19 cellular contexts compared by ENCODE assay signal in genomic region chr6:35028781-35029180, GRCh38.
DNase-seq lines count a peak whose midpoint lies in the region; ATAC-seq and TF ChIP-seq lines count a peak whose summit lies in the region.
"Had no signal": no experiment of that assay in that cellular context is flagged by ENCODE, and none has a peak within 500 bp of the region (broad histone marks: within the 10 kb centered on the region; RNA-seq: fewer than 3 reads in every experiment).

No MANE protein-coding gene starts in this region.

- no peak overlapping the region for H2BK20ac ChIP-seq in IMR-90 (ENCODE audit: low read depth, low read length)

- TF ChIP-seq CTCF in IMR-90 (conservative IDR thresholded peaks at IDR 0.05; ENCODE audit: low read depth, low read length) (no peak), chondrocyte (IDR thresholded peaks at IDR 0.05) (no peak), thyroid gland (IDR thresholded peaks at IDR 0.05) (no peak)

- no peak overlapping the region for H3K14ac ChIP-seq in IMR-90 (replicated peaks; ENCODE audit: low read depth, low read length)

- DNase-seq in IMR-90 (no peak), chondrocyte (ENCODE audit: low spot score) (no peak), midbrain (lab: John Stamatoyannopoulos, UW) (peak; percentile 10), thyroid gland (no peak), germinal center (ENCODE audit: low spot score) (no peak), G401 (ENCODE audit: low spot score) (no peak), KBM-7 (no peak)
- DNase-seq: CD4-positive, alpha-beta memory T cell; DND-41; GDM1; MV-4-11; NCI-H1417; NCI-H187 treated with DMSO at 0.1 percent for 48 hours; NCI-H526 treated with DMSO at 0.1 percent for 48 hours; NK-92 treated with Interleukin-12 subunit alpha and Interleukin-12 subunit beta, amount 100 ng/mL, for 24 hours; SIG-M5 had no signal

- peak overlapping the region; percentile 50 for H3K27ac Mint-ChIP-seq in chondrocyte (ENCODE audit: unreplicated experiment)

- peaks cover 5 to 21% of the 10 kb centered on the region in 2 experiments; a peak in 3 of 4 replicates for H3K79me1 ChIP-seq in IMR-90 (ENCODE audit: low read depth in 1 of 2, low read length in 2 of 2)

- H2BK15ac ChIP-seq in IMR-90 (ENCODE audit: low read depth, low read length): no peak overlapping the region

- H3K4me1 Mint-ChIP-seq in chondrocyte (ENCODE audit: low read depth): peaks cover 55% of the 10 kb centered on the region

- H3K4me3 ChIP-seq in IMR-90 (ENCODE audit: insufficient read depth, low read depth, low read length) (no peak overlapping the region), thyroid gland (replicated peaks in 1 of 3) (no peak overlapping the region)
- H3K4me3 ChIP-seq: GM12878, GM23338, K562 had no signal

- H3K4ac ChIP-seq in IMR-90 (ENCODE audit: low read depth, low read length): no peak overlapping the region

- H3K27me3 ChIP-seq in IMR-90 (ENCODE audit: control insufficient read depth, insufficient read depth, low read length) (no peaks in the 10 kb centered on the region), thyroid gland (no peaks in the 10 kb centered on the region)

- peak; percentile 12; the same call in 1 of the 2 replicates for ATAC-seq in IMR-90 (ENCODE audit: low read depth)
- ATAC-seq: GM12878, GM23338, K562 had no signal

- intact Hi-C loops in IMR-90 (cut with micrococcal nuclease) (no loop called here), thyroid gland (cut with DNase I) (no loop called here)

- H3K9me3 Mint-ChIP-seq in chondrocyte (ENCODE audit: low read depth): no peaks in the 10 kb centered on the region
- H3K9me3 Mint-ChIP-seq: CD4-positive, alpha-beta memory T cell; GM23338 had no signal

- POLR2A ChIA-PET in IMR-90 (lab: Charles Lee; ENCODE audit: unreplicated experiment): no interaction called here

- H3K36me3 Mint-ChIP-seq in chondrocyte (ENCODE audit: low read depth): peaks cover 8% of the 10 kb centered on the region

- no peak overlapping the region for H2AFZ ChIP-seq in IMR-90 (replicated peaks; ENCODE audit: low read length, poor library complexity)
- H2AFZ ChIP-seq: GM23338 had no signal

- H3K4me1 ChIP-seq in IMR-90 (ENCODE audit: control insufficient read depth, insufficient read depth, low read length) (peaks cover 16% of the 10 kb centered on the region), thyroid gland (peaks cover 25 to 48% of the 10 kb centered on the region in 2 donors)

- H3K9me3 ChIP-seq in IMR-90 (ENCODE audit: control insufficient read depth, insufficient read depth, low read length) (no peaks in the 10 kb centered on the region), thyroid gland (no peaks in the 10 kb centered on the region)

- no peak overlapping the region for H2AK9ac ChIP-seq in IMR-90 (replicated peaks; ENCODE audit: low read depth, low read length, poor library complexity)

- H3K18ac ChIP-seq in IMR-90 (ENCODE audit: low read depth, low read length): no peak overlapping the region

- in situ Hi-C loops in IMR-90 (cut with MboI; ENCODE audit: low sequenced_read_pairs): no loop called here
- in situ Hi-C loops in G401 (cut with HindIII; ENCODE audit: low sequenced_read_pairs): no loop called here
- in situ Hi-C loops in KBM-7 (cut with MboI; ENCODE audit: low pct_unique_long_range_greater_than_20kb, low sequenced_read_pairs): no loop called here

- peaks cover 1% of the 10 kb centered on the region; the same call in 1 of the 2 replicates for H3K36me3 ChIP-seq in IMR-90 (ENCODE audit: control insufficient read depth, insufficient read depth, low read length)
- H3K36me3 ChIP-seq in thyroid gland: no peaks in the 10 kb centered on the region

- H2BK120ac ChIP-seq in IMR-90 (ENCODE audit: low read depth, low read length): no peak overlapping the region

- BruUV-seq in IMR-90 (replicated peaks; lab: Mats Ljungman, UMichigan): no TSS peak

- H4K20me1 ChIP-seq in IMR-90 (ENCODE audit: insufficient read depth, low read length): peaks cover 3% of the 10 kb centered on the region; the same call in 1 of the 2 replicates

- dilution Hi-C loops in IMR-90 (cut with HindIII; ENCODE audit: low sequenced_read_pairs, unreplicated experiment): no loop called here

- CTCF ChIA-PET in IMR-90 (lab: Yijun Ruan, JAX): interaction anchor here (0.6 to 1.0 kb wide), 2 partner anchors 24 to 111 kb away, joined by 3 read pairs; no protein-coding TSS in a partner anchor

- peaks cover 13% of the 10 kb centered on the region for H3K9me1 ChIP-seq in IMR-90 (ENCODE audit: insufficient read depth, low read length)

- TF ChIP-seq RAD21 in IMR-90 (IDR thresholded peaks at IDR 0.05; ENCODE audit: low read length): no peak

- no peak overlapping the region for H3K9ac ChIP-seq in IMR-90 (ENCODE audit: low read depth, low read length)

- H4K91ac ChIP-seq in IMR-90 (ENCODE audit: insufficient read depth, low read depth, low read length): no peak overlapping the region

- H4K5ac ChIP-seq in IMR-90 (ENCODE audit: low read depth, low read length): no peak overlapping the region

- H2AK5ac ChIP-seq in IMR-90 (ENCODE audit: low read depth, low read length): no peak overlapping the region

- no peak overlapping the region for H3K4me3 Mint-ChIP-seq in chondrocyte (ENCODE audit: unreplicated experiment)
- H3K4me3 Mint-ChIP-seq: CD4-positive, alpha-beta memory T cell; GM23338 had no signal

- no peak overlapping the region for H2BK5ac ChIP-seq in IMR-90 (ENCODE audit: low read depth, low read length, poor library complexity, severe bottlenecking)

- H3K27ac ChIP-seq in IMR-90 (ENCODE audit: insufficient read depth, low read length) (no peak overlapping the region), thyroid gland (peak overlapping the region in 2 of 3 donors; percentile 24 to 96)

- TF ChIP-seq POLR2A in IMR-90 (IDR thresholded peaks at IDR 0.05; ENCODE audit: low read depth, low read length) (no peak), thyroid gland (IDR thresholded peaks at IDR 0.05) (no peak)

- no peak overlapping the region for H3K56ac ChIP-seq in IMR-90 (ENCODE audit: extremely low read depth, insufficient read depth, low read length)

- WGBS in IMR-90 (ENCODE audit: extremely low coverage in 2 of 2, insufficient read length in 1 of 2), 2 experiments: no CpG with 5 or more reads among the region's 2 CpGs
- WGBS in thyroid gland, 2 donors: 87 to 94% methylated on average over 2 of the region's 2 CpGs

- H3K4me2 ChIP-seq in IMR-90 (ENCODE audit: low read depth, low read length): no peak overlapping the region
- H3K4me2 ChIP-seq: GM23338 had no signal

- H3K23ac ChIP-seq in IMR-90 (ENCODE audit: low read depth, low read length): no peak overlapping the region

- H4K8ac ChIP-seq in IMR-90 (ENCODE audit: low read depth in 2 of 2, low read length in 2 of 2): no peak overlapping the region

- H3K27me3 Mint-ChIP-seq in chondrocyte (ENCODE audit: low read depth): no peaks in the 10 kb centered on the region
- H3K27me3 Mint-ChIP-seq: CD4-positive, alpha-beta memory T cell had no signal

TF ChIP-seq in IMR-90, 13 proteins besides CTCF, POLR2A, EP300 and RAD21:
- TF ChIP-seq SMC3 (IDR thresholded peaks at IDR 0.05; ENCODE audit: low read depth, low read length) (no peak), ELK1 (IDR thresholded peaks at IDR 0.05; ENCODE audit: borderline replicate concordance, low read depth, low read length) (no peak)
